ENCODE assay signal across 12 cellular contexts in the genomic region with DNA sequence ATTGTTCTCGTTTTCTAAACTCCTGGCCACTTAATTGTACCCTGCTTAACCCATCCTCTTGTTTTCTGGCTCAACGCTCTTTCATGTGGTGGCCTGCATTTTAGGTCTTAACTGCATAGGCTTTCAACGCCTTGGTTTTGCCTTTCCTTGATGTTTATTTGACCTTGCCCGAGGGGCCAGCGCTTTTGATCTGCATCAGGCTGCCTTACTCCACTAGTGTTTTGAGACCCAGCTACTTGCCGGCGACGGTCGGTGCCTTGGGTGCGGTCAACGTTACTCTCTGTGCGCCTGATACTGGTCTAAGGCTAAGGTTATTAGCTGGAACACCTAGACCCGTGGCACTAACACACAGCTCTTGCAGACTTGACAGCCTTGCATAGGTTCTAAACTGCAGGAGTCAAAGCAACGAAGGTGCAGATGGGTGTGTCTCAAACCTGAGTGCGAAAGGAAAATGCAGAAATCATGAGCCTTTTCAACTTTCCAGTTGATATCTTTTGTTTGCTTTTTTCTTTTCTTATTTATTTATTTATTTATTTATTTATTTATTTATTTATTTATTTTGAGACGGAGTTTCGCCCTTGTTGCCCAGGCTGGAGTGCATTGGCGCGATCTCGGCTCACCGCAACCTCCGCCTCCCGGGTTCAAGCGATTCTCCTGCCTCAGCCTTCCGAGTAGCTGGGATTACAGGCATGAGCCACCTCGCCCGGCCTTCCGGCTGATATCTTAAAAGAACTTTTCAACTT.
DNase-seq lines count a peak whose midpoint lies in the region; ATAC-seq and TF ChIP-seq lines count a peak whose summit lies in the region.
"Had no signal": no experiment of that assay in that cellular context is flagged by ENCODE, and none has a peak within 500 bp of the region (broad histone marks: within the 10 kb centered on the region; RNA-seq: fewer than 3 reads in every experiment).

No MANE protein-coding gene starts in this region.

- peak overlapping the region in 3 of 5 experiments; percentile 85 to 89 (median 86) for H3K27ac Mint-ChIP-seq in brain

- no peaks in the 10 kb centered on the region for H3K27me3 Mint-ChIP-seq in brain

- CTCF ChIA-PET in AG04450 (lab: Charles Lee): interaction anchor here (1.3 to 1.8 kb wide), 2 partner anchors 9 to 25 kb away, joined by 4 to 6 read pairs; a partner anchor contains a TSS

- no peaks in the 10 kb centered on the region for H3K27me3 ChIP-seq in AG04450 (ENCODE audit: control insufficient read depth, insufficient read depth, low read length)
- H3K27me3 ChIP-seq in H7 (ENCODE audit: control insufficient read depth, insufficient read depth, low read length): no peaks in the 10 kb centered on the region

- H3K9me3 ChIP-seq in AG04450 (ENCODE audit: control insufficient read depth, insufficient read depth, low read length): peaks cover 4% of the 10 kb centered on the region; the same call in 1 of the 2 replicates

- no peaks in the 10 kb centered on the region for H3K9me3 Mint-ChIP-seq in brain
- H3K9me3 Mint-ChIP-seq: natural killer cell had no signal

- H3K4me3 ChIP-seq in AG04450 (ENCODE audit: low read depth, low read length) (peak overlapping the region; percentile 73), H7 (ENCODE audit: insufficient read depth, low read depth, low read length) (peak overlapping the region; percentile 64)

- peak overlapping the region; percentile 88 for H3K27ac ChIP-seq in AG04450 (ENCODE audit: low read depth, low read length)

- TF ChIP-seq CTCF in AG04450 (IDR thresholded peaks at IDR 0.05; ENCODE audit: low read depth, low read length) (no peak), brain (conservative IDR thresholded peaks at IDR 0.05) (no peak)

- ATAC-seq in GM19463 (IDR thresholded peaks at IDR 0.05; ENCODE audit: unreplicated experiment) (no peak), GM21786 (IDR thresholded peaks at IDR 0.05; ENCODE audit: unreplicated experiment) (no peak)
- ATAC-seq: natural killer cell had no signal

- H3K36me3 ChIP-seq in H7 (replicated peaks; ENCODE audit: control insufficient read depth, insufficient read depth, low read length): no peaks in the 10 kb centered on the region

- H3K4me3 Mint-ChIP-seq in brain: peak overlapping the region in 4 of 5 experiments; percentile 12 to 86 (median 80)
- H3K4me3 Mint-ChIP-seq: natural killer cell had no signal

- POLR2A ChIA-PET in AG04450 (lab: Yijun Ruan, JAX): interaction anchor here (0.7 to 3.7 kb wide), 11 partner anchors 8 to 180 kb away, joined by 3 to 40 read pairs (median 8); a partner anchor contains a TSS

- DNase-seq in AG04450 (ENCODE audit: low read depth, low spot score) (no peak), H7 (no peak), left kidney (ENCODE audit: low read depth, low spot score) (peak; percentile 77), retina (no peak), NOMO-1 treated with DMSO at 0.1 percent for 48 hours (lab: John Stamatoyannopoulos, UW; ENCODE audit: unreplicated experiment) (no peak)
- DNase-seq: activated CD4-positive, CD25-positive, alpha-beta regulatory T cell; dermis blood vessel endothelial cell; natural killer cell; NCI-H2081 treated with DMSO at 0.1 percent for 48 hours had no signal

- no peaks in the 10 kb centered on the region for H3K36me3 Mint-ChIP-seq in brain
- H3K36me3 Mint-ChIP-seq: natural killer cell had no signal

- peaks cover 14% of the 10 kb centered on the region for H3K4me1 Mint-ChIP-seq in brain
